Comparison of ENCODE assay signal across 5 cellular contexts in the genomic region with DNA sequence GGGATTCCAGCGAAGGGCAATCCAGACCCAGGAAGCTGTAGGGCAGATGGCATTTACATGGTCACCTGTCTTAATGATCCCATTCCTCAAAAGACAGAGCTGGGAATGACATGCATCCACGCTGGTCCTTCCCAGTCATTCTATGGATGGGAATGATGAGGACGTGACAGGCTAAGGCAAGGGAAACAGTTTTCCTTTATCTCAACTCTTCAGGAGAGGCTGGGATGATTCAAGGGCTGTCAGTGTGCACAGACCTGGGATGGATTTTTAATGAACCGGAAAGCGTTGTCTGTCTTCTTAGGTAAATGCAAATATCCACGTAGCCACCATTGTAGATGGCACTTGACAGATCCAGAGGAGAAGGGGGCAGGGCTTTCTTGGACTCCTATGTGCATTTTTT.
"Had no signal": no experiment of that assay in that cellular context is flagged by ENCODE, and none has a peak within 500 bp of the region (broad histone marks: within the 10 kb centered on the region; RNA-seq: fewer than 3 reads in every experiment).

No MANE protein-coding gene starts in this region.

- H3K4me3 ChIP-seq: GM23338 had no signal

- H3K27ac ChIP-seq: HL-60 had no signal

- ATAC-seq: HepG2 had no signal

- H3K4me2 ChIP-seq: GM23338 had no signal

- H2AFZ ChIP-seq: GM23338 had no signal

- DNase-seq: H9, HCEC 1CT had no signal
